ENCODE assay signal across 1 cellular context in the genomic region with DNA sequence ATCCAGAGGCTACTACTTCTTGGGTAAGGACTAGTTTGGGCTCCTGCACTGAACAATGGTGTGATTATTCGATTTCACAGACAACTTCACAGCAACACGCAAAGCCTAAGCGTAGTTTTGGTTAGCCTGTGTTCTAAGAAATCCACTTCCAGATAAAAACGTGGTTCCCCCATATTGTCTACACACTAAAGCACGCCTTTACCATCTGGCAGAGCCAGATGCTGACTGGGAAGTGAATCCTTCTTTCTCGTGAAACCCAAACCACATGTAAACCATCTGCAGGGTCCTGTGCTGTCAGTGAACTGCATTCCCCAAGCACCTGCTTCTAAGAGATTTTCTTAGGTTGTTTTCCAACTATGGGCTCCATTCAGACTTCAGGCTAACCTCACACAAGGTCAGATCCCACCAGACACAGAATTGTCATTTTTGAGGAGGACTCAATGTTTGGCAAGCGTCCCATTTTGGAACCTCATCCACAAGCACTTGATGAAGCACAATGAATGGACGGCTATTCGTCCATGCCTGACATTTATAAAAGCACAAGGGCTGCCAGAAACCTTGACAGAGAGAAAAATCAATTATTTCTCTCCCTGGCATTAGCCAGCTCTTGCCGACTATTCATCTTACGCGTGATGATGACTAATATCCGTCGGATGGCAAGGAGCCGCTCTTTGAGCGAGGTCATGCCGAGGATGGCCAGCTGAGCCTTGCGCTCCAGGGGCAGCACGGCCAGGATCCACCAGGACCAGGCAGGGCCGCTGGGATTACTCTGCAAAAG.
TF ChIP-seq lines count a peak whose summit lies in the region.

No MANE protein-coding gene starts in this region.

TF ChIP-seq in SK-N-SH treated with all-trans-retinoic acid at 6 μM for 48 hours, 23 proteins besides CTCF, POLR2A, EP300 and RAD21 (continued from another document):
- TF ChIP-seq, protein P1, sequence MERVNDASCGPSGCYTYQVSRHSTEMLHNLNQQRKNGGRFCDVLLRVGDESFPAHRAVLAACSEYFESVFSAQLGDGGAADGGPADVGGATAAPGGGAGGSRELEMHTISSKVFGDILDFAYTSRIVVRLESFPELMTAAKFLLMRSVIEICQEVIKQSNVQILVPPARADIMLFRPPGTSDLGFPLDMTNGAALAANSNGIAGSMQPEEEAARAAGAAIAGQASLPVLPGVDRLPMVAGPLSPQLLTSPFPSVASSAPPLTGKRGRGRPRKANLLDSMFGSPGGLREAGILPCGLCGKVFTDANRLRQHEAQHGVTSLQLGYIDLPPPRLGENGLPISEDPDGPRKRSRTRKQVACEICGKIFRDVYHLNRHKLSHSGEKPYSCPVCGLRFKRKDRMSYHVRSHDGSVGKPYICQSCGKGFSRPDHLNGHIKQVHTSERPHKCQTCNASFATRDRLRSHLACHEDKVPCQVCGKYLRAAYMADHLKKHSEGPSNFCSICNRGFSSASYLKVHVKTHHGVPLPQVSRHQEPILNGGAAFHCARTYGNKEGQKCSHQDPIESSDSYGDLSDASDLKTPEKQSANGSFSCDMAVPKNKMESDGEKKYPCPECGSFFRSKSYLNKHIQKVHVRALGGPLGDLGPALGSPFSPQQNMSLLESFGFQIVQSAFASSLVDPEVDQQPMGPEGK (CRISPR knock-in tag; IDR thresholded peaks at IDR 0.05; ENCODE audit: borderline replicate concordance), result no peak
- TF ChIP-seq TCF4 (CRISPR knock-in tag; IDR thresholded peaks at IDR 0.05; ENCODE audit: borderline replicate concordance) (no peak), PPARA (CRISPR knock-in tag; IDR thresholded peaks at IDR 0.05; ENCODE audit: borderline replicate concordance) (no peak), TOX (CRISPR knock-in tag; IDR thresholded peaks at IDR 0.05; ENCODE audit: borderline replicate concordance) (peak; percentile 61; the same call in 1 of the 2 replicates), RARB (CRISPR knock-in tag; IDR thresholded peaks at IDR 0.05) (no peak), ZNF565 (CRISPR knock-in tag; conservative IDR thresholded peaks at IDR 0.05; ENCODE audit: low read depth) (peak; percentile 72; the same call in 1 of the 2 replicates), BACH2 (CRISPR knock-in tag; IDR thresholded peaks at IDR 0.05; ENCODE audit: borderline replicate concordance) (no peak), GLIS3 (CRISPR knock-in tag; IDR thresholded peaks at IDR 0.05) (no peak), ISL1 (CRISPR knock-in tag; IDR thresholded peaks at IDR 0.05) (peak; percentile 77)
- TF ChIP-seq, protein P2, sequence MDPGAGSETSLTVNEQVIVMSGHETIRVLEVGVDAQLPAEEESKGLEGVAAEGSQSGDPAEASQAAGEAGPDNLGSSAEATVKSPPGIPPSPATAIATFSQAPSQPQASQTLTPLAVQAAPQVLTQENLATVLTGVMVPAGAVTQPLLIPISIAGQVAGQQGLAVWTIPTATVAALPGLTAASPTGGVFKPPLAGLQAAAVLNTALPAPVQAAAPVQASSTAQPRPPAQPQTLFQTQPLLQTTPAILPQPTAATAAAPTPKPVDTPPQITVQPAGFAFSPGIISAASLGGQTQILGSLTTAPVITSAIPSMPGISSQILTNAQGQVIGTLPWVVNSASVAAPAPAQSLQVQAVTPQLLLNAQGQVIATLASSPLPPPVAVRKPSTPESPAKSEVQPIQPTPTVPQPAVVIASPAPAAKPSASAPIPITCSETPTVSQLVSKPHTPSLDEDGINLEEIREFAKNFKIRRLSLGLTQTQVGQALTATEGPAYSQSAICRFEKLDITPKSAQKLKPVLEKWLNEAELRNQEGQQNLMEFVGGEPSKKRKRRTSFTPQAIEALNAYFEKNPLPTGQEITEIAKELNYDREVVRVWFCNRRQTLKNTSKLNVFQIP (CRISPR knock-in tag; IDR thresholded peaks at IDR 0.05; ENCODE audit: borderline replicate concordance, low read depth), result no peak
